ENCODE assay signal across 1 cellular context in the genomic region with DNA sequence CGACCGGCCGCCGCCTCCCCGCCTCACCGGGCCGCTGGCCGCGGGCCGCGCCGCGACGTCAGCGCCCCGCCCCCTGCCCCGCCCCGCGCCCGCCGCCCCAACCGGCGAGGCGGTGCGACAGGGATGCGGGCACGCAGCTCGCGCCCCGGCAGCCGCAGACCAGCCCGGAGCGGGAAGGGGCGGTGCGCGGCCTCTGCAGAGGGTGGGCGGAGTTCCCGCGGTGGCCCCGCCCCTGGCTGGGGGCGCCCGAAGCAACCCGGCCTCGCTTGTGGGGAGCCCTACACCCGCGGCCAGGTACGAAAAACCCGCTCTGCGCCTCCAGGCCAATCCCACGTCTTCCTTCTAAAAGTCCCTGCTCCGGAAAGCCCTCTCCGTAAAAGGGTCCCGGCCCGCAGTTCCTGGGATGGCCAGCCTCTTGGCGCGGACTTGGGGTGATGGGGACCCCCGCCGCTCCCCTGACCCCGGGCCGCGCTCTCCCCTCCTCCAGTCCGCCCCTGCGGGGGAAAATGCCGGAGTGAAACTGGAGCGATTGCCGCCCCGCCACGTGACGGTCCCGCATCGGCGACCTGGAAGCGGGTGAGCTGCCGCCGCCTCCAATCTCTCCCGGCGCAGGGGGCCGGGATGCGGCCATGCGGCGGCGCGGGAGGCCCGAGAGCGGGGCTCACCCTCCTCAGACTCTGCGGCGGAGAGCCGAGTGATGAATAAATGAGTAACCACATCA.
TF ChIP-seq lines count a peak whose summit lies in the region.

RAB11FIP5 (minus strand) TSS at position 36 of the 721 bp plus-strand sequence. CDS start 171 bp downstream, outside the sequence.

TF ChIP-seq in HepG2, 621 proteins besides CTCF, POLR2A, EP300 and RAD21 (continued from another document and continues in another):
- TF ChIP-seq, protein P1, sequence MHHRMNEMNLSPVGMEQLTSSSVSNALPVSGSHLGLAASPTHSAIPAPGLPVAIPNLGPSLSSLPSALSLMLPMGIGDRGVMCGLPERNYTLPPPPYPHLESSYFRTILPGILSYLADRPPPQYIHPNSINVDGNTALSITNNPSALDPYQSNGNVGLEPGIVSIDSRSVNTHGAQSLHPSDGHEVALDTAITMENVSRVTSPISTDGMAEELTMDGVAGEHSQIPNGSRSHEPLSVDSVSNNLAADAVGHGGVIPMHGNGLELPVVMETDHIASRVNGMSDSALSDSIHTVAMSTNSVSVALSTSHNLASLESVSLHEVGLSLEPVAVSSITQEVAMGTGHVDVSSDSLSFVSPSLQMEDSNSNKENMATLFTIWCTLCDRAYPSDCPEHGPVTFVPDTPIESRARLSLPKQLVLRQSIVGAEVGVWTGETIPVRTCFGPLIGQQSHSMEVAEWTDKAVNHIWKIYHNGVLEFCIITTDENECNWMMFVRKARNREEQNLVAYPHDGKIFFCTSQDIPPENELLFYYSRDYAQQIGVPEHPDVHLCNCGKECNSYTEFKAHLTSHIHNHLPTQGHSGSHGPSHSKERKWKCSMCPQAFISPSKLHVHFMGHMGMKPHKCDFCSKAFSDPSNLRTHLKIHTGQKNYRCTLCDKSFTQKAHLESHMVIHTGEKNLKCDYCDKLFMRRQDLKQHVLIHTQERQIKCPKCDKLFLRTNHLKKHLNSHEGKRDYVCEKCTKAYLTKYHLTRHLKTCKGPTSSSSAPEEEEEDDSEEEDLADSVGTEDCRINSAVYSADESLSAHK (CRISPR knock-in tag; IDR thresholded peaks at IDR 0.05; ENCODE audit: borderline replicate concordance), result no peak
- TF ChIP-seq ZSCAN22 (CRISPR knock-in tag; IDR thresholded peaks at IDR 0.05) (no peak), ZNF224 (CRISPR knock-in tag; IDR thresholded peaks at IDR 0.05) (peak; percentile 74; the same call in 1 of the 2 replicates), SMAD3 (CRISPR knock-in tag; IDR thresholded peaks at IDR 0.05) (no peak), NCOA5 (CRISPR knock-in tag; IDR thresholded peaks at IDR 0.05) (no peak), MZF1 (CRISPR knock-in tag; IDR thresholded peaks at IDR 0.05; ENCODE audit: borderline replicate concordance) (0 out of 2 replicates have a peak, but pooled peaks have one; percentile 50), PAXIP1 (CRISPR knock-in tag; conservative IDR thresholded peaks at IDR 0.05) (peak; percentile 48; the same call in 1 of the 2 replicates), HBP1 (CRISPR knock-in tag; IDR thresholded peaks at IDR 0.05; ENCODE audit: low read depth) (0 out of 2 replicates have a peak, but pooled peaks have one; percentile 47), ZFY (CRISPR knock-in tag; IDR thresholded peaks at IDR 0.05) (no peak), ARHGAP35 (CRISPR knock-in tag; IDR thresholded peaks at IDR 0.05; ENCODE audit: borderline replicate concordance) (peak; percentile 97), BORCS8-MEF2B (CRISPR knock-in tag; IDR thresholded peaks at IDR 0.05) (peak; percentile 67; the same call in 1 of the 2 replicates), SMC3 (IDR thresholded peaks at IDR 0.05; ENCODE audit: low read length) (no peak), ZFP1 (CRISPR knock-in tag; IDR thresholded peaks at IDR 0.05) (0 out of 2 replicates have a peak, but pooled peaks have one; percentile 60), ZFAT (CRISPR knock-in tag; conservative IDR thresholded peaks at IDR 0.05) (peak; percentile 59; the same call in 1 of the 2 replicates), ZNF691 (CRISPR knock-in tag; IDR thresholded peaks at IDR 0.05; ENCODE audit: borderline replicate concordance, low read depth) (peak; percentile 42; the same call in 1 of the 2 replicates), HDAC6 (IDR thresholded peaks at IDR 0.05; ENCODE audit: low read depth, low read length) (no peak), MYC (CRISPR knock-in tag; IDR thresholded peaks at IDR 0.05; ENCODE audit: borderline replicate concordance) (peak; percentile 80), NKX3-1 (CRISPR knock-in tag; IDR thresholded peaks at IDR 0.05) (no peak), LCORL (IDR thresholded peaks at IDR 0.05) (no peak), LCORL (CRISPR knock-in tag; IDR thresholded peaks at IDR 0.05) (peak; percentile 61), ZNF878 (CRISPR knock-in tag; IDR thresholded peaks at IDR 0.05) (0 out of 2 replicates have a peak, but pooled peaks have one; percentile 80), FOXK2 (IDR thresholded peaks at IDR 0.05) (no peak), ZNF629 (CRISPR knock-in tag; conservative IDR thresholded peaks at IDR 0.05) (no peak), SALL2 (CRISPR knock-in tag; IDR thresholded peaks at IDR 0.05) (peak; percentile 19; the same call in 1 of the 2 replicates), KLF11 (CRISPR knock-in tag; IDR thresholded peaks at IDR 0.05) (no peak; the same call in 1 of the 2 replicates), SMAD1 (CRISPR knock-in tag; IDR thresholded peaks at IDR 0.05; ENCODE audit: borderline replicate concordance, low read depth) (no peak), BRCA1 (CRISPR knock-in tag; IDR thresholded peaks at IDR 0.05) (no peak), PAWR (CRISPR knock-in tag; IDR thresholded peaks at IDR 0.05; ENCODE audit: borderline replicate concordance) (0 out of 2 replicates have a peak, but pooled peaks have one; percentile 84), NFYC (CRISPR knock-in tag; IDR thresholded peaks at IDR 0.05) (peak; percentile 57; the same call in 1 of the 2 replicates), KLF12 (CRISPR knock-in tag; IDR thresholded peaks at IDR 0.05; ENCODE audit: borderline replicate concordance) (0 out of 2 replicates have a peak, but pooled peaks have one; percentile 46), CERS6 (CRISPR knock-in tag; IDR thresholded peaks at IDR 0.05) (no peak), ZNF670 (CRISPR knock-in tag; IDR thresholded peaks at IDR 0.05; ENCODE audit: borderline replicate concordance) (no peak; the same call in 1 of the 2 replicates)
- TF ChIP-seq, protein P2, sequence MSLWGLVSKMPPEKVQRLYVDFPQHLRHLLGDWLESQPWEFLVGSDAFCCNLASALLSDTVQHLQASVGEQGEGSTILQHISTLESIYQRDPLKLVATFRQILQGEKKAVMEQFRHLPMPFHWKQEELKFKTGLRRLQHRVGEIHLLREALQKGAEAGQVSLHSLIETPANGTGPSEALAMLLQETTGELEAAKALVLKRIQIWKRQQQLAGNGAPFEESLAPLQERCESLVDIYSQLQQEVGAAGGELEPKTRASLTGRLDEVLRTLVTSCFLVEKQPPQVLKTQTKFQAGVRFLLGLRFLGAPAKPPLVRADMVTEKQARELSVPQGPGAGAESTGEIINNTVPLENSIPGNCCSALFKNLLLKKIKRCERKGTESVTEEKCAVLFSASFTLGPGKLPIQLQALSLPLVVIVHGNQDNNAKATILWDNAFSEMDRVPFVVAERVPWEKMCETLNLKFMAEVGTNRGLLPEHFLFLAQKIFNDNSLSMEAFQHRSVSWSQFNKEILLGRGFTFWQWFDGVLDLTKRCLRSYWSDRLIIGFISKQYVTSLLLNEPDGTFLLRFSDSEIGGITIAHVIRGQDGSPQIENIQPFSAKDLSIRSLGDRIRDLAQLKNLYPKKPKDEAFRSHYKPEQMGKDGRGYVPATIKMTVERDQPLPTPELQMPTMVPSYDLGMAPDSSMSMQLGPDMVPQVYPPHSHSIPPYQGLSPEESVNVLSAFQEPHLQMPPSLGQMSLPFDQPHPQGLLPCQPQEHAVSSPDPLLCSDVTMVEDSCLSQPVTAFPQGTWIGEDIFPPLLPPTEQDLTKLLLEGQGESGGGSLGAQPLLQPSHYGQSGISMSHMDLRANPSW (CRISPR knock-in tag; IDR thresholded peaks at IDR 0.05; ENCODE audit: borderline replicate concordance), result no peak
- TF ChIP-seq, protein P3, sequence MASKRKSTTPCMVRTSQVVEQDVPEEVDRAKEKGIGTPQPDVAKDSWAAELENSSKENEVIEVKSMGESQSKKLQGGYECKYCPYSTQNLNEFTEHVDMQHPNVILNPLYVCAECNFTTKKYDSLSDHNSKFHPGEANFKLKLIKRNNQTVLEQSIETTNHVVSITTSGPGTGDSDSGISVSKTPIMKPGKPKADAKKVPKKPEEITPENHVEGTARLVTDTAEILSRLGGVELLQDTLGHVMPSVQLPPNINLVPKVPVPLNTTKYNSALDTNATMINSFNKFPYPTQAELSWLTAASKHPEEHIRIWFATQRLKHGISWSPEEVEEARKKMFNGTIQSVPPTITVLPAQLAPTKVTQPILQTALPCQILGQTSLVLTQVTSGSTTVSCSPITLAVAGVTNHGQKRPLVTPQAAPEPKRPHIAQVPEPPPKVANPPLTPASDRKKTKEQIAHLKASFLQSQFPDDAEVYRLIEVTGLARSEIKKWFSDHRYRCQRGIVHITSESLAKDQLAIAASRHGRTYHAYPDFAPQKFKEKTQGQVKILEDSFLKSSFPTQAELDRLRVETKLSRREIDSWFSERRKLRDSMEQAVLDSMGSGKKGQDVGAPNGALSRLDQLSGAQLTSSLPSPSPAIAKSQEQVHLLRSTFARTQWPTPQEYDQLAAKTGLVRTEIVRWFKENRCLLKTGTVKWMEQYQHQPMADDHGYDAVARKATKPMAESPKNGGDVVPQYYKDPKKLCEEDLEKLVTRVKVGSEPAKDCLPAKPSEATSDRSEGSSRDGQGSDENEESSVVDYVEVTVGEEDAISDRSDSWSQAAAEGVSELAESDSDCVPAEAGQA (IDR thresholded peaks at IDR 0.05; ENCODE audit: low read depth), result no peak
- TF ChIP-seq, protein P3 (CRISPR knock-in tag; IDR thresholded peaks at IDR 0.05; ENCODE audit: borderline replicate concordance), result no peak
- TF ChIP-seq, protein P4, sequence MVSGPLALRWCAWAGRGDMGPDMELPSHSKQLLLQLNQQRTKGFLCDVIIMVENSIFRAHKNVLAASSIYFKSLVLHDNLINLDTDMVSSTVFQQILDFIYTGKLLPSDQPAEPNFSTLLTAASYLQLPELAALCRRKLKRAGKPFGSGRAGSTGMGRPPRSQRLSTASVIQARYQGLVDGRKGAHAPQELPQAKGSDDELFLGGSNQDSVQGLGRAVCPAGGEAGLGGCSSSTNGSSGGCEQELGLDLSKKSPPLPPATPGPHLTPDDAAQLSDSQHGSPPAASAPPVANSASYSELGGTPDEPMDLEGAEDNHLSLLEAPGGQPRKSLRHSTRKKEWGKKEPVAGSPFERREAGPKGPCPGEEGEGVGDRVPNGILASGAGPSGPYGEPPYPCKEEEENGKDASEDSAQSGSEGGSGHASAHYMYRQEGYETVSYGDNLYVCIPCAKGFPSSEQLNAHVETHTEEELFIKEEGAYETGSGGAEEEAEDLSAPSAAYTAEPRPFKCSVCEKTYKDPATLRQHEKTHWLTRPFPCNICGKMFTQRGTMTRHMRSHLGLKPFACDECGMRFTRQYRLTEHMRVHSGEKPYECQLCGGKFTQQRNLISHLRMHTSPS (CRISPR knock-in tag; IDR thresholded peaks at IDR 0.05; ENCODE audit: low read depth), result no peak
